In the genomic region with DNA sequence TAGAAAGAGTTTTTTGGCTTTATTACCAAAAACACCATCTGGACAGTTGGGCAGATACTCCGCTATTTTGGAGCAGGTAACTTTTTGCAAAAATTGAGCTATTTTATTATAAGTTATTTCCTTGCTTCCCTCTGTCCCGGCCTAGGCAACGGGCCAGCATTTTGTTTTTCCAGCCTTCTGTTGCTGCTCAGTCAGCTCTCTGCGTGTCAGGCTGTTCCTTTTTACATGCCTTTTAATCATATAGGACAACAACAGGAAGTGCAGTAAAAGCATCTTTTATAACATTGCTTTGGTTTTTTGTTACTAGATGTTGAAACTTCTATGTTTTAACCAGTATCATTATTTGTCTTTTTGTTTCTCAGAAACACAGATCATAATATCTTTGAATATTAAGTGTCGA, we compare ENCODE assay signal across 16 cellular contexts. TPM values are rescaled to one million over a fixed set of nuclear protein-coding genes. Genes with fewer than 3 reads are reported as not detected.
DNase-seq lines count a peak whose midpoint lies in the region; ATAC-seq and TF ChIP-seq lines count a peak whose summit lies in the region.
"Had no signal": no experiment of that assay in that cellular context is flagged by ENCODE, and none has a peak within 500 bp of the region (broad histone marks: within the 10 kb centered on the region; RNA-seq: fewer than 3 reads in every experiment).

No MANE protein-coding gene starts in this region.

- H3K27ac ChIP-seq in transverse colon (no peak overlapping the region), smooth muscle cell (ENCODE audit: low read depth) (no peak overlapping the region)

- no peak for ATAC-seq in left ventricle myocardium superior
- ATAC-seq in Right ventricle myocardium inferior: no peak
- no peak for ATAC-seq in GM18519 (IDR thresholded peaks at IDR 0.05; ENCODE audit: low FRiP score, unreplicated experiment)
- ATAC-seq: activated CD8-positive, alpha-beta T cell treated with anti-CD3 and anti-CD28 coated beads, Interleukin-2, amount 10 ng/mL, durations not matched to agents 7 days and 5 days; activated naive CD4-positive, alpha-beta T cell treated with anti-CD3 and anti-CD28 coated beads, Interleukin-2, amount 50 U/mL, for 72 hours; Panc1 had no signal

- intact Hi-C loops in left ventricle myocardium superior (cut with micrococcal nuclease) (loop anchor here (10.0 kb wide), 1 partner anchor 56 kb away; no protein-coding TSS in a partner anchor), Right ventricle myocardium inferior (cut with DNase I) (loop anchor here (10.0 kb wide), 2 partner anchors 106 to 166 kb away; a partner anchor contains a TSS), transverse colon (cut with DNase I; ENCODE audit: low total_unique reads) (no loop called here)

- H3K36me3 ChIP-seq in transverse colon (peaks cover 0 to 16% (median 3%) of the 10 kb centered on the region in 4 donors), smooth muscle cell (ENCODE audit: low read depth) (peaks cover under 1% of the 10 kb centered on the region)

- 65 to 87% methylated on average over 5 of the region's 5 CpGs for WGBS in transverse colon (ENCODE audit: low coverage in 1 of 2), 2 donors
- 91% methylated on average over 5 of the region's 5 CpGs for WGBS in smooth muscle cell (ENCODE audit: low lambda C conversion rate)

- H3K9me3 ChIP-seq in transverse colon (no peaks in the 10 kb centered on the region), smooth muscle cell (replicated peaks; ENCODE audit: low read depth) (no peaks in the 10 kb centered on the region)

- H3K79me2 ChIP-seq in smooth muscle cell (ENCODE audit: low read depth): no peaks in the 10 kb centered on the region

- H3K4me3 ChIP-seq in transverse colon (no peak overlapping the region), smooth muscle cell (no peak overlapping the region)

- no peak for TF ChIP-seq POLR2A in transverse colon (IDR thresholded peaks at IDR 0.05)

- H2AFZ ChIP-seq in smooth muscle cell (ENCODE audit: low read depth): no peak overlapping the region

- peaks cover 37% of the 10 kb centered on the region for H4K20me1 ChIP-seq in smooth muscle cell (ENCODE audit: low read depth)

- DNase-seq in left ventricle myocardium superior (peak; percentile 48), Right ventricle myocardium inferior (ENCODE audit: missing footprints) (no peak), cerebellum (ENCODE audit: low spot score) (peak; percentile 80), midbrain (lab: John Stamatoyannopoulos, UW) (peak; percentile 23), transverse colon (peak; percentile 15), smooth muscle cell (lab: John Stamatoyannopoulos, UW; ENCODE audit: unreplicated experiment) (no peak), AML-193 (lab: John Stamatoyannopoulos, UW) (no peak)
- DNase-seq: activated CD8-positive, alpha-beta T cell treated with anti-CD3 and anti-CD28 coated beads, Interleukin-2, amount 10 ng/mL, durations not matched to agents 7 days and 5 days; DMS79 treated with DMSO at 0.1 percent for 48 hours; kidney glomerular epithelial cell; NCI-H1048; NCI-H510A; stimulated activated CD4-positive, alpha-beta T cell treated with anti-CD3 and anti-CD28 coated beads, Interleukin-1b, Interleukin-23, amount 100 ng/mL, for 48 hours had no signal

- TF ChIP-seq CTCF in transverse colon (IDR thresholded peaks at IDR 0.05) (no peak), smooth muscle cell (IDR thresholded peaks at IDR 0.05; ENCODE audit: borderline replicate concordance, insufficient read depth, poor library complexity, severe bottlenecking) (no peak)

- no peaks in the 10 kb centered on the region for H3F3A ChIP-seq in smooth muscle cell (ENCODE audit: low read depth)

- H3K27me3 ChIP-seq in transverse colon (no peaks in the 10 kb centered on the region), smooth muscle cell (ENCODE audit: low read depth) (no peaks in the 10 kb centered on the region)

- no peak overlapping the region for H3K4me2 ChIP-seq in smooth muscle cell

- in situ Hi-C loops in transverse colon (cut with MboI; ENCODE audit: low pct_ligation_motif_present in 1 of 4, low pct_unique_long_range_greater_than_20kb in 1 of 4, low sequenced_read_pairs in 3 of 4): loop anchor here in 3 of 4 donors (10.0 to 25.0 kb wide), 4 partner anchors 46 to 193 kb away; no protein-coding TSS in a partner anchor

- TF ChIP-seq EP300 in transverse colon (IDR thresholded peaks at IDR 0.05; ENCODE audit: low read depth): no peak

- H3K9ac ChIP-seq in smooth muscle cell (ENCODE audit: low read depth): no peak overlapping the region

- no peaks in the 10 kb centered on the region for H3K4me1 ChIP-seq in transverse colon
- no peaks in the 10 kb centered on the region for H3K4me1 ChIP-seq in smooth muscle cell (ENCODE audit: low read depth)

RNA-seq across cellular contexts. Expression of a gene that starts 30.4 kb away (rescaled TPM):
- total RNA-seq in left ventricle myocardium superior (7.4 TPM), Right ventricle myocardium inferior (7.4 TPM), cerebellum (19.3 TPM), transverse colon (10 to 100 TPM in 3 of 4 donors, 1 to 10 TPM in 1; 4.6 to 25.8 (median 16.0) TPM), smooth muscle cell (12.9 and 18.5 TPM in 2 replicates)
- 10.0 and 12.9 TPM in 2 replicates for polyA plus RNA-seq in smooth muscle cell

RNA-seq across cellular contexts. Expression of a gene that starts 47.3 kb away (rescaled TPM):
- total RNA-seq in left ventricle myocardium superior: 15.9 TPM
- 13.3 TPM for total RNA-seq in Right ventricle myocardium inferior
- 51.2 TPM for total RNA-seq in cerebellum
- total RNA-seq in transverse colon: 10 to 100 TPM; 20.7 to 76.3 (median 39.8) TPM
- total RNA-seq in smooth muscle cell: 18.7 and 54.5 TPM in 2 replicates
- 17.2 and 18.9 TPM in 2 replicates for polyA plus RNA-seq in smooth muscle cell

Comparison
In these comparisons a context has a peak if more than half of its experiments do, and no peak if none do; other contexts are left out.
1. DNase-seq: peak in left ventricle myocardium superior (single experiment), cerebellum (single experiment), midbrain (single experiment) and transverse colon (single experiment); none in Right ventricle myocardium inferior (single experiment), smooth muscle cell (single experiment) and AML-193 (0 of 2).